In genomic region chr22:26852176-26852575, GRCh38 we compare ENCODE assay signal across 2 cellular contexts.
TF ChIP-seq lines count a peak whose summit lies in the region.

No MANE protein-coding gene starts in this region.

TF ChIP-seq in Ishikawa, 13 proteins besides CTCF, POLR2A, EP300 and RAD21:
- TF ChIP-seq FOXM1 (IDR thresholded peaks at IDR 0.05; ENCODE audit: borderline replicate concordance, low read depth) (no peak), NFIC (IDR thresholded peaks at IDR 0.05) (no peak), YY1 (IDR thresholded peaks at IDR 0.05; ENCODE audit: low read depth) (no peak), REST (IDR thresholded peaks at IDR 0.05; ENCODE audit: low read depth) (peak; percentile 84)

TF ChIP-seq in H1, 55 proteins besides CTCF, POLR2A, EP300 and RAD21:
- TF ChIP-seq RXRA (IDR thresholded peaks at IDR 0.05; ENCODE audit: insufficient read depth, low read depth, low read length): peak; percentile 62; the same call in 1 of the 2 replicates
- TF ChIP-seq GABPA (IDR thresholded peaks at IDR 0.05; ENCODE audit: borderline replicate concordance, insufficient read depth, low read length): no peak
- TF ChIP-seq SP4 (IDR thresholded peaks at IDR 0.05; ENCODE audit: low read length): peak; percentile 80; the same call in 1 of the 2 replicates
- no peak for TF ChIP-seq MAFK (IDR thresholded peaks at IDR 0.05; ENCODE audit: low read depth, low read length)
- no peak for TF ChIP-seq CREB1 (IDR thresholded peaks at IDR 0.05)
- no peak for TF ChIP-seq MAX (IDR thresholded peaks at IDR 0.05)
- 0 out of 2 replicates have a peak, but pooled peaks have one; percentile 43 for TF ChIP-seq SP1 (IDR thresholded peaks at IDR 0.05; ENCODE audit: low read depth, low read length)
- no peak for TF ChIP-seq ATF2 (IDR thresholded peaks at IDR 0.05; ENCODE audit: low read length)
- no peak for TF ChIP-seq CEBPB (IDR thresholded peaks at IDR 0.05; ENCODE audit: low read depth, low read length)
- no peak for TF ChIP-seq RFX5 (IDR thresholded peaks at IDR 0.05; ENCODE audit: borderline replicate concordance, low read depth, low read length)
- 0 out of 4 replicates have a peak, but pooled peaks of 1 of the 2 experiments have one; percentile 52 for TF ChIP-seq SIN3A (conservative IDR thresholded peaks at IDR 0.05 in 1 of 2, IDR thresholded peaks at IDR 0.05 in 1 of 2; ENCODE audit: low read depth in 1 of 2, low read length in 2 of 2)
- TF ChIP-seq TBP (IDR thresholded peaks at IDR 0.05; ENCODE audit: low read depth, low read length): no peak
- no peak for TF ChIP-seq TAF7 (optimal IDR thresholded peaks at IDR 0.05; ENCODE audit: borderline replicate concordance, low read depth, low read length)
- TF ChIP-seq JUND (IDR thresholded peaks at IDR 0.05; ENCODE audit: low read length): 0 out of 2 replicates have a peak, but pooled peaks have one; percentile 33
